1 cellular context compared by ENCODE assay signal in the genomic region with DNA sequence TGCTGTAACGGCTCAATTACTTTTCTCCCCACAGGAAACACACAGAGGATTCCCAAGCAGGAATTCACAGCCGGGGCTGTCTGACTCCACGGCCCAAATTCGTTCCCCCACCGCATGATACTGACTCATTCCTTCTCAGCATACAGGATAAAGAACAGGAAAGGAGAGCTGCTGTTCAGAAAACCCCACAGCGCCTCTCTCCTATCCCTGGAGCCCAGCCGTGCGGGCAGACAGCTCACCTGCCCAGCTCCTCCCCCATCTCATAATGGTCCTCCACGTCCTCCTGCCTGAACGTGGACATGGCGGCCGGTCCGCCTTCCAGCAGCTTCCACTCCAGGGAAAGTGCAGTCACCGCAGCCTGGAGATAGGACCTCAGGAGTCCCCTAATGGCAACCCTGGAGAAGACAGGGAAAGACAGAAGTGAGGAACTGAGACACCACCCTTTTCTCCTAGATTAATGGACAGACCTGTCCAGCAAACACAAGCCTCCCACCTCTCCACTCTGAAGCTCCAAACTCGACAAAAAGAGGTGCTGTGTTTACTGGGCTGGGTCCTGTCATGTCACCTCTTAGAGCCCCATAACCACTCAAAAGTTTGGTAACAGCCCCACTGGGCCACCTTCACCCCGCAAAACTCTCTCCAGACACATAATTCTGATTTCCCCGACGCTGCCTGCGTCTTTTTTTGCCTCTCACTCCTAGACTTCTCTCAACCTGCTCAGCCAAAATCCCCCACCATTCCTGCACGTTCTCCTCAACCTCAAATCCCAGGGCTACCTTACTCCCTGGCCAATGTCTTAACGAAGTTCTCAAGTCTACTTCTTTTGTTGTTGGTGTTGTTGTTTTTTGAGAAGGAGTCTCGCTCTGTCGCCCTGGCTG.
TF ChIP-seq lines count a peak whose summit lies in the region.

No MANE protein-coding gene starts in this region.

TF ChIP-seq in endothelial cell of umbilical vein, 7 proteins besides CTCF, POLR2A, EP300 and RAD21:
- TF ChIP-seq FOS (IDR thresholded peaks at IDR 0.05; ENCODE audit: borderline replicate concordance, insufficient read depth, low read length) (peak; percentile 75), JUN (IDR thresholded peaks at IDR 0.05; ENCODE audit: borderline replicate concordance, insufficient read depth, insufficient read length, low read depth) (peak; percentile 40), EZH2 (IDR thresholded peaks at IDR 0.05; ENCODE audit: borderline replicate concordance, low read depth, low read length, severe bottlenecking) (no peak), POLR2AphosphoS5 (IDR thresholded peaks at IDR 0.05; ENCODE audit: insufficient read depth, low read depth, low read length) (peak; percentile 41)
